In the genomic region with DNA sequence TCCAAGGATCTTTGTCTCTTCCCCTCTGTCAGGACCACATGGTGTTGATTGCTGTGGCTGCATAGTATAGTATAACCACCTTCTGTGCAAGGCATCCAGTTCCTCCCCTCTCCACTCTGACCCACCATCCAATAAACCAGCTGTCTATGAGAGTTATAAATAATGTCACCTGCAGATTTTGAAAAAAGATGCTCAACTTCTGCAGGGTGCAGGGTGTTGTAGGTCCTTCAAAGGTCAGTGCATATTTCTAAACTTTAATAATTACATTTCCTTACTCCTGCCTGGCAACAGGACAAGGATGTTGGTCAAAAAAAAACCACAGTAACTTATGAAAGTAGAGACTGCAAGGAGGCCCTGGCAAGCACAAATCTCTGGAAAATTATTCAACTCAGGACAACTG, we compare ENCODE assay signal across 18 cellular contexts.
A peak's percentile ranks its signal among the peaks of the same experiment; 100 is the strongest.
DNase-seq lines count a peak whose midpoint lies in the region; ATAC-seq and TF ChIP-seq lines count a peak whose summit lies in the region.
"Had no signal": no experiment of that assay in that cellular context is flagged by ENCODE, and none has a peak within 500 bp of the region (broad histone marks: within the 10 kb centered on the region; RNA-seq: fewer than 3 reads in every experiment).

No MANE protein-coding gene starts in this region.

- peak overlapping the region in 1 of 2 experiments; percentile 21 for H2BK12ac ChIP-seq in mesenchymal stem cell (ENCODE audit: low read length in 2 of 2)

- DNase-seq in AG10803 (ENCODE audit: low read depth) = peak; percentile 81
- peak; percentile 32 for DNase-seq in NCI-H226
- no peak for DNase-seq in mammary epithelial cell
- no peak for DNase-seq in mesenchymal stem cell
- no peak for DNase-seq in RKO (ENCODE audit: low spot score)
- DNase-seq in NCI-H2029 (lab: John Stamatoyannopoulos, UW) = no peak
- no peak for DNase-seq in SIG-M5 (lab: John Stamatoyannopoulos, UW)
- DNase-seq: CD4-positive, alpha-beta memory T cell; kidney; MG63; NCI-H1694; NCI-H446; right cardiac atrium; T-helper 9 cell; uterus had no signal

- dilution Hi-C loops in mammary epithelial cell (cut with HindIII; ENCODE audit: low sequenced_read_pairs) = no loop called here

- H2AFZ ChIP-seq in mammary epithelial cell (ENCODE audit: low read depth, low read length) (no peak overlapping the region), mesenchymal stem cell (ENCODE audit: low read depth, low read length) (no peak overlapping the region)

- H3K27me3 ChIP-seq in mammary epithelial cell (ENCODE audit: insufficient read depth, low read length) (no peaks in the 10 kb centered on the region), mesenchymal stem cell (ENCODE audit: control insufficient read depth in 1 of 2, insufficient read depth in 1 of 2, low read length in 2 of 2) (peaks cover 0 to 3% of the 10 kb centered on the region in 2 experiments)
- H3K27me3 ChIP-seq: MG63, SJSA1, uterus had no signal

- H3K4me1 ChIP-seq in mammary epithelial cell (ENCODE audit: insufficient read depth, low read length) = peaks cover 62% of the 10 kb centered on the region
- H3K4me1 ChIP-seq in mesenchymal stem cell (ENCODE audit: control insufficient read depth, insufficient read depth, low read depth, low read length) = peaks cover 10% of the 10 kb centered on the region

- H2BK5ac ChIP-seq in mesenchymal stem cell (ENCODE audit: low read depth, low read length, poor library complexity, severe bottlenecking) = no peak overlapping the region

- no peak for ATAC-seq in HG02885 (IDR thresholded peaks at IDR 0.05; ENCODE audit: poor library complexity, unreplicated experiment)
- ATAC-seq: activated CD4-positive, CD25-positive, alpha-beta regulatory T cell treated with anti-CD3 and anti-CD28 coated beads, Interleukin-2, amount 50 U/mL, for 24 hours; right cardiac atrium had no signal

- no peak overlapping the region for H4K91ac ChIP-seq in mesenchymal stem cell (ENCODE audit: low read length)

- H3K4ac ChIP-seq in mesenchymal stem cell (ENCODE audit: low read depth in 1 of 2, low read length in 2 of 2) = peak overlapping the region in 1 of 2 experiments; percentile 17

- CTCF ChIA-PET in mammary epithelial cell (lab: Charles Lee; ENCODE audit: low non-redundant PET) = no interaction called here

- no peak overlapping the region for H3K14ac ChIP-seq in mesenchymal stem cell (ENCODE audit: low read length in 2 of 2)

- peak overlapping the region; percentile 84 for H2BK120ac ChIP-seq in mesenchymal stem cell (ENCODE audit: low read depth, low read length)

- H3K9me3 ChIP-seq in mammary epithelial cell (replicated peaks; ENCODE audit: insufficient read depth, low read length) = no peaks in the 10 kb centered on the region
- no peaks in the 10 kb centered on the region for H3K9me3 ChIP-seq in mesenchymal stem cell (ENCODE audit: control insufficient read depth, low read length)
- H3K9me3 ChIP-seq: MG63, SJSA1, uterus had no signal

- H4K20me1 ChIP-seq in mammary epithelial cell (ENCODE audit: insufficient read depth, low read length) = no peaks in the 10 kb centered on the region

- H3K9ac ChIP-seq in mammary epithelial cell (ENCODE audit: insufficient read depth, low read length) (no peak overlapping the region), mesenchymal stem cell (ENCODE audit: low read length) (no peak overlapping the region)

- no peak overlapping the region for H4K8ac ChIP-seq in mesenchymal stem cell (ENCODE audit: low read length)

- no peak overlapping the region for H3K23ac ChIP-seq in mesenchymal stem cell (ENCODE audit: low read length in 2 of 2)

- TF ChIP-seq CTCF in AG10803 (conservative IDR thresholded peaks at IDR 0.05; ENCODE audit: low read length) = no peak
- TF ChIP-seq CTCF in mammary epithelial cell (conservative IDR thresholded peaks at IDR 0.05 in 1 of 2, IDR thresholded peaks at IDR 0.05 in 1 of 2; ENCODE audit: extremely low read depth in 1 of 2, insufficient read depth in 1 of 2, low read depth in 1 of 2, low read length in 2 of 2) = no peak

- intact Hi-C loops in mammary epithelial cell (cut with micrococcal nuclease) = no loop called here

- peak overlapping the region in 1 of 2 experiments; percentile 82 for H3K18ac ChIP-seq in mesenchymal stem cell (ENCODE audit: low read depth in 1 of 2, low read length in 2 of 2)

- H3K27ac ChIP-seq in mammary epithelial cell (ENCODE audit: insufficient read depth, low read depth, low read length) (peak overlapping the region; percentile 98), mesenchymal stem cell (ENCODE audit: low read length, poor library complexity, severe bottlenecking) (peak overlapping the region; percentile 56)

- in situ Hi-C loops in mammary epithelial cell (cut with MboI; ENCODE audit: low sequenced_read_pairs in 2 of 2) = no loop called here

- H3K79me1 ChIP-seq in mesenchymal stem cell (replicated peaks; ENCODE audit: low read length, poor library complexity, severe bottlenecking) = no peaks in the 10 kb centered on the region

- H2AK5ac ChIP-seq in mesenchymal stem cell (ENCODE audit: low read length, severe bottlenecking) = no peak overlapping the region

- no peaks in the 10 kb centered on the region for H3K79me2 ChIP-seq in mammary epithelial cell (ENCODE audit: insufficient read depth, low read length)

- BruUV-seq in mammary epithelial cell (replicated peaks; lab: Mats Ljungman, UMichigan) = no TSS peak

- H3K4me3 ChIP-seq in AG10803 (ENCODE audit: low read length) (no peak overlapping the region), mammary epithelial cell (replicated peaks in 1 of 3; ENCODE audit: insufficient read depth in 1 of 3, low read depth in 2 of 3, low read length in 3 of 3) (no peak overlapping the region), mesenchymal stem cell (ENCODE audit: insufficient read depth in 1 of 2, low read depth in 1 of 2, low read length in 2 of 2) (no peak overlapping the region)
- H3K4me3 ChIP-seq: MG63, SJSA1, uterus had no signal

- H3K4me2 ChIP-seq in mammary epithelial cell (ENCODE audit: insufficient read depth, low read depth, low read length) (peak overlapping the region; percentile 8), mesenchymal stem cell (ENCODE audit: low read length, poor library complexity, severe bottlenecking) (no peak overlapping the region)

- H3K36me3 ChIP-seq in mammary epithelial cell (ENCODE audit: insufficient read depth, low read length) (no peaks in the 10 kb centered on the region), mesenchymal stem cell (ENCODE audit: control insufficient read depth in 1 of 2, insufficient read depth in 2 of 2, low read depth in 1 of 2, low read length in 2 of 2) (no peaks in the 10 kb centered on the region)
- H3K36me3 ChIP-seq: MG63, SJSA1, uterus had no signal

- no peak overlapping the region for H2BK15ac ChIP-seq in mesenchymal stem cell (ENCODE audit: low read depth, poor library complexity, severe bottlenecking)

Comparison
In these comparisons a context has a peak if more than half of its experiments do, and no peak if none do; other contexts are left out.
1. DNase-seq: peak in AG10803 (single experiment) and NCI-H226 (single experiment); none in mammary epithelial cell (single experiment), mesenchymal stem cell (single experiment), RKO (single experiment), NCI-H2029 (single experiment) and SIG-M5 (single experiment).